In genomic region chr15:67082007-67082536, GRCh38 we compare ENCODE assay signal across 10 cellular contexts. TPM values are rescaled to one million over a fixed set of nuclear protein-coding genes. Genes with fewer than 3 reads are reported as not detected.
DNase-seq lines count a peak whose midpoint lies in the region; ATAC-seq and TF ChIP-seq lines count a peak whose summit lies in the region.
"Had no signal": no experiment of that assay in that cellular context is flagged by ENCODE, and none has a peak within 500 bp of the region (broad histone marks: within the 10 kb centered on the region; RNA-seq: fewer than 3 reads in every experiment).

No MANE protein-coding gene starts in this region.

- H3K4me3 Mint-ChIP-seq in memory B cell = peak overlapping the region; percentile 75
- H3K4me3 Mint-ChIP-seq: neural crest cell had no signal

- H3K4me3 ChIP-seq in right atrium auricular region = no peak overlapping the region

- H3K27me3 Mint-ChIP-seq in memory B cell = no peaks in the 10 kb centered on the region

- H3K4me1 Mint-ChIP-seq in memory B cell = peaks cover 82% of the 10 kb centered on the region

- H3K27me3 ChIP-seq in right atrium auricular region = no peaks in the 10 kb centered on the region

- peak overlapping the region; percentile 75 to 80 for H3K27ac ChIP-seq in right atrium auricular region
- H3K27ac ChIP-seq: VCaP had no signal

- no peaks in the 10 kb centered on the region for H3K9me3 Mint-ChIP-seq in memory B cell
- H3K9me3 Mint-ChIP-seq: neural crest cell had no signal

- no peak for TF ChIP-seq CTCF in right atrium auricular region (IDR thresholded peaks at IDR 0.05)

- H3K36me3 ChIP-seq in right atrium auricular region = no peaks in the 10 kb centered on the region

- peaks cover 0 to 92% of the 10 kb centered on the region in 2 donors for H3K4me1 ChIP-seq in right atrium auricular region

- DNase-seq in right atrium auricular region (ENCODE audit: low spot score) (no peak), Right ventricle myocardium superior (no peak), memory B cell (ENCODE audit: low spot score in 2 of 2) (peak in 1 of 2 donors; percentile 64), NCI-H510A treated with DMSO at 0.1 percent for 48 hours (lab: John Stamatoyannopoulos, UW) (no peak), HPDE6-E6E7 (ENCODE audit: extremely low spot score) (no peak), amniotic stem cell (lab: John Stamatoyannopoulos, UW) (no peak)
- DNase-seq in activated T-cell treated with anti-CD3 and anti-CD28 coated beads, Interleukin-2, amount 50 U/mL, for 48 hours = peak; percentile 55 to 70

- no peaks in the 10 kb centered on the region for H3K9me3 ChIP-seq in right atrium auricular region

- ATAC-seq in Right ventricle myocardium superior (ENCODE audit: poor library complexity) (no peak), memory B cell (ENCODE audit: low read depth) (peak; percentile 30), GM18873 (IDR thresholded peaks at IDR 0.05; ENCODE audit: low FRiP score, unreplicated experiment) (no peak)

- intact Hi-C loops in Right ventricle myocardium superior (cut with DNase I) = no loop called here

- H3K36me3 Mint-ChIP-seq in memory B cell = peaks cover 2% of the 10 kb centered on the region

- peak overlapping the region; percentile 97 for H3K27ac Mint-ChIP-seq in memory B cell

RNA-seq across cellular contexts. Expression of gene SMAD3, which starts 16.7 kb away (rescaled TPM):
- total RNA-seq in right atrium auricular region (10 to 100 TPM; 20.8 to 37.8 TPM), Right ventricle myocardium superior (17.3 TPM)

Comparison
In these comparisons a context has a peak if more than half of its experiments do, and no peak if none do; other contexts are left out.
1. DNase-seq: peak in activated T-cell treated with anti-CD3 and anti-CD28 coated beads, Interleukin-2, amount 50 U/mL, for 48 hours (2 of 2); none in right atrium auricular region (single experiment), Right ventricle myocardium superior (single experiment), NCI-H510A treated with DMSO at 0.1 percent for 48 hours (single experiment), HPDE6-E6E7 (single experiment) and amniotic stem cell (single experiment).